In genomic region chr4:6270691-6271121, GRCh38 we compare ENCODE assay signal across 10 cellular contexts. TPM values are rescaled to one million over a fixed set of nuclear protein-coding genes. Genes with fewer than 3 reads are reported as not detected.
DNase-seq lines count a peak whose midpoint lies in the region; ATAC-seq and TF ChIP-seq lines count a peak whose summit lies in the region.
"Had no signal": no experiment of that assay in that cellular context is flagged by ENCODE, and none has a peak within 500 bp of the region (broad histone marks: within the 10 kb centered on the region; RNA-seq: fewer than 3 reads in every experiment).

No MANE protein-coding gene starts in this region.

- peaks cover 0 to 62% (median 52%) of the 10 kb centered on the region in 4 donors for H3K4me1 ChIP-seq in tibial artery

- H3K9me3 ChIP-seq in tibial artery = no peaks in the 10 kb centered on the region
- H3K9me3 ChIP-seq: mucosa of descending colon had no signal

- peaks cover 20% of the 10 kb centered on the region for H3K4me1 Mint-ChIP-seq in activated CD4-positive, alpha-beta T cell treated with anti-CD3 and anti-CD28 coated beads, Interleukin-2, amount 10 ng/mL, durations not matched to agents 7 days and 5 days

- no peaks in the 10 kb centered on the region for H3K9me3 Mint-ChIP-seq in activated CD4-positive, alpha-beta T cell treated with anti-CD3 and anti-CD28 coated beads, Interleukin-2, amount 10 ng/mL, durations not matched to agents 7 days and 5 days

- DNase-seq in activated CD4-positive, alpha-beta T cell treated with anti-CD3 and anti-CD28 coated beads, Interleukin-2, amount 10 ng/mL, durations not matched to agents 7 days and 5 days = no peak
- no peak for DNase-seq in activated CD4-positive, alpha-beta T cell treated with anti-CD3 and anti-CD28 coated beads, Interleukin-2, amount 50 U/mL, for 4 hours
- DNase-seq in astrocyte of the hippocampus (ENCODE audit: low read depth, low spot score) (peak; percentile 36), left kidney (ENCODE audit: low read depth, low spot score) (peak; percentile 30), tibial artery (no peak), D341Med (ENCODE audit: low spot score) (no peak), middle frontal gyrus (ENCODE audit: extremely low spot score, low spot score) (no peak)
- DNase-seq: NCI-H748 treated with DMSO at 0.1 percent for 48 hours had no signal

- H3K27ac Mint-ChIP-seq in activated CD4-positive, alpha-beta T cell treated with anti-CD3 and anti-CD28 coated beads, Interleukin-2, amount 10 ng/mL, durations not matched to agents 7 days and 5 days = peak overlapping the region; percentile 60

- H3K27me3 Mint-ChIP-seq in activated CD4-positive, alpha-beta T cell treated with anti-CD3 and anti-CD28 coated beads, Interleukin-2, amount 10 ng/mL, durations not matched to agents 7 days and 5 days = peaks cover 31% of the 10 kb centered on the region

- intact Hi-C loops in tibial artery (cut with DNase I; ENCODE audit: low total_unique reads) = no loop called here

- no peak for ATAC-seq in GM21737 (IDR thresholded peaks at IDR 0.05; ENCODE audit: unreplicated experiment)
- ATAC-seq: mucosa of descending colon had no signal

- POLR2A ChIA-PET in activated CD4-positive, alpha-beta T cell treated with anti-CD3 and anti-CD28 coated beads, Interleukin-2, amount 10 ng/mL, durations not matched to agents 7 days and 5 days (lab: Charles Lee) = no interaction called here

- peak overlapping the region; percentile 80 to 89 for H3K27ac ChIP-seq in tibial artery

- H3K36me3 ChIP-seq in tibial artery = no peaks in the 10 kb centered on the region

- CTCF ChIA-PET in activated CD4-positive, alpha-beta T cell treated with anti-CD3 and anti-CD28 coated beads, Interleukin-2, amount 10 ng/mL, durations not matched to agents 7 days and 5 days (lab: Charles Lee) = interaction anchor here (2.3 kb wide), 1 partner anchor 56 kb away, joined by 8 read pairs; no protein-coding TSS in a partner anchor

- TF ChIP-seq CTCF in tibial artery (IDR thresholded peaks at IDR 0.05) = no peak

- no peaks in the 10 kb centered on the region for H3K36me3 Mint-ChIP-seq in activated CD4-positive, alpha-beta T cell treated with anti-CD3 and anti-CD28 coated beads, Interleukin-2, amount 10 ng/mL, durations not matched to agents 7 days and 5 days (ENCODE audit: low read depth)

- peak overlapping the region; percentile 83 to 84 for H3K4me3 ChIP-seq in tibial artery

- H3K4me3 Mint-ChIP-seq in activated CD4-positive, alpha-beta T cell treated with anti-CD3 and anti-CD28 coated beads, Interleukin-2, amount 10 ng/mL, durations not matched to agents 7 days and 5 days = peak overlapping the region; percentile 74

- H3K27me3 ChIP-seq in tibial artery = no peaks in the 10 kb centered on the region

RNA-seq across cellular contexts. Expression of gene WFS1, which starts 1.1 kb away (rescaled TPM):
- 1 to 10 TPM; 1.7 to 2.1 TPM for total RNA-seq in activated CD4-positive, alpha-beta T cell treated with anti-CD3 and anti-CD28 coated beads, Interleukin-2, amount 10 ng/mL, durations not matched to agents 7 days and 5 days

Comparison
In these comparisons a context has a peak if more than half of its experiments do, and no peak if none do; other contexts are left out.
1. DNase-seq: peak in astrocyte of the hippocampus (single experiment) and left kidney (single experiment); none in activated CD4-positive, alpha-beta T cell treated with anti-CD3 and anti-CD28 coated beads, Interleukin-2, amount 10 ng/mL, durations not matched to agents 7 days and 5 days (single experiment), activated CD4-positive, alpha-beta T cell treated with anti-CD3 and anti-CD28 coated beads, Interleukin-2, amount 50 U/mL, for 4 hours (0 of 2), tibial artery (0 of 2), D341Med (single experiment) and middle frontal gyrus (single experiment).